Comparison of ENCODE assay signal across 11 cellular contexts in the genomic region with DNA sequence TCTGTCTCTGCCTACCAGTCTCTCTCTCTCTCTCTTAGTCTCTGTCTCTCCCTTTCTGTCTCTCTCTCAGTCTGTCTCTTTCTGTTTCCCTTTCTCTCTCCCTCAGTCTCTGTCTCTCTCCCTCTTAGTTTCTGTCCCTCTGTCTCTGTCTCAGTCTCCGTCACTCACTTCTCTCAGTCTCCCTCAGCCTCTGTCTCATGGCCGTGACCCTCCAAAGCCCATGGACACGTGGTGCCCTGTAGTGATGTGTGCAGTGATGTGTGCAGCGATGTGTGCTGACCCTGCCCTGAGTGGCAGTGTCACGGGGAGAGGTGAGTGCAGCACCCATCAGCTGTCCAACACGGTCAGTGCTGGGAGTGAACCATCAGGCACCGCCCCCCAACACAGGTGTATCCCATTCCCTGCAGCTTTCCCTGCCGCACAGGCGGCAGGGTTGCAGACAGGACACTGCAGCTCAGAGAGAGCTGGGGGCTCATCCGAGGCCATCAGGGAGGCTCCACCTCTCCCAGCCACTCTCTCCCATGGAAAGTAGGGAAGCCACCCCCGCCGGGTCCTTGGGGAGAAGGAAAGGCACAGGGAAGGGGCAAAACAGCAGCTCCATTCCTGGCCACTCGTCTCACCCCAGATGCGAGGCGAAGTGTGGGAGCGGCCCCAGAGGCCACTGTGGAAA. TPM values are rescaled to one million over a fixed set of nuclear protein-coding genes. Genes with fewer than 3 reads are reported as not detected.
DNase-seq lines count a peak whose midpoint lies in the region; ATAC-seq, FAIRE-seq and TF ChIP-seq lines count a peak whose summit lies in the region.
"Had no signal": no experiment of that assay in that cellular context is flagged by ENCODE, and none has a peak within 500 bp of the region (broad histone marks: within the 10 kb centered on the region; RNA-seq: fewer than 3 reads in every experiment).

No MANE protein-coding gene starts in this region.

- H3K79me2 ChIP-seq in HepG2 (ENCODE audit: insufficient read depth, low read length): no peaks in the 10 kb centered on the region

- H3K4me1 Mint-ChIP-seq in T-helper 2 cell treated with Interferon-gamma antibody and Interleukin-4, amounts not matched to agents 5 μg/mL and 100 μg/mL, for 36 hours (ENCODE audit: low read depth): peaks cover 8% of the 10 kb centered on the region
- peaks cover 15% of the 10 kb centered on the region for H3K4me1 Mint-ChIP-seq in activated CD8-positive, alpha-beta T cell treated with anti-CD3 and anti-CD28 coated beads for 36 hours (ENCODE audit: low read depth)

- no peak for TF ChIP-seq EP300 in HepG2 (IDR thresholded peaks at IDR 0.05; ENCODE audit: low read depth in 2 of 2, low read length in 2 of 2)
- no peak for TF ChIP-seq EP300 in HepG2 (CRISPR knock-in tag; IDR thresholded peaks at IDR 0.05; ENCODE audit: borderline replicate concordance)

- H4K20me1 ChIP-seq in HepG2 (ENCODE audit: insufficient read depth, low read length): no peaks in the 10 kb centered on the region

- no peak overlapping the region for H3K4me3 Mint-ChIP-seq in T-helper 2 cell treated with Interferon-gamma antibody and Interleukin-4, amounts not matched to agents 5 μg/mL and 100 μg/mL, for 36 hours
- no peak overlapping the region for H3K4me3 Mint-ChIP-seq in activated CD8-positive, alpha-beta T cell treated with anti-CD3 and anti-CD28 coated beads for 36 hours
- H3K4me3 Mint-ChIP-seq: stimulated activated naive CD8-positive, alpha-beta T cell treated with anti-CD3 and anti-CD28 coated beads, Interleukin-15, Interleukin-2, amounts not matched to agents 100 ng/mL and 50 ng/mL, for 24 hours had no signal

- no peak for TF ChIP-seq POLR2A in HepG2 (IDR thresholded peaks at IDR 0.05; ENCODE audit: insufficient read depth in 1 of 2, low read depth in 2 of 2, low read length in 2 of 2)

- no peak for TF ChIP-seq CTCF in C4-2B (conservative IDR thresholded peaks at IDR 0.05)
- no peak for TF ChIP-seq CTCF in HepG2 (CRISPR knock-in tag; IDR thresholded peaks at IDR 0.05)
- no peak for TF ChIP-seq CTCF in activated CD8-positive, alpha-beta T cell treated with anti-CD3 and anti-CD28 coated beads for 36 hours (IDR thresholded peaks at IDR 0.05)

- H3K27ac ChIP-seq in C4-2B: peak overlapping the region; percentile 62
- H3K27ac ChIP-seq in HepG2 (ENCODE audit: extremely low read length, insufficient read depth, low read length): no peak overlapping the region

- H3K4me3 ChIP-seq in HepG2 (replicated peaks in 1 of 3; ENCODE audit: insufficient read depth in 1 of 3, low read depth in 2 of 3, low read length in 3 of 3): no peak overlapping the region

- no peaks in the 10 kb centered on the region for H3K36me3 ChIP-seq in HepG2 (replicated peaks in 1 of 2; ENCODE audit: control insufficient read depth in 1 of 2, insufficient read depth in 2 of 2, low read length in 2 of 2)

- peaks cover 23% of the 10 kb centered on the region for H3K4me1 ChIP-seq in HepG2 (ENCODE audit: insufficient read depth, low read length)

- no peak overlapping the region for H2AFZ ChIP-seq in HepG2 (ENCODE audit: low read length)

- no peak for FAIRE-seq in HepG2 (lab: Jason Lieb, UNC)

- no peak overlapping the region for H3K4me2 ChIP-seq in HepG2 (ENCODE audit: low read depth, low read length)

- no peaks in the 10 kb centered on the region for H3K9me3 Mint-ChIP-seq in T-helper 2 cell treated with Interferon-gamma antibody and Interleukin-4, amounts not matched to agents 5 μg/mL and 100 μg/mL, for 36 hours
- no peaks in the 10 kb centered on the region for H3K9me3 Mint-ChIP-seq in activated CD8-positive, alpha-beta T cell treated with anti-CD3 and anti-CD28 coated beads for 36 hours
- H3K9me3 Mint-ChIP-seq: stimulated activated naive CD8-positive, alpha-beta T cell treated with anti-CD3 and anti-CD28 coated beads, Interleukin-15, Interleukin-2, amounts not matched to agents 100 ng/mL and 50 ng/mL, for 24 hours had no signal

- H3K36me3 Mint-ChIP-seq in T-helper 2 cell treated with Interferon-gamma antibody and Interleukin-4, amounts not matched to agents 5 μg/mL and 100 μg/mL, for 36 hours (ENCODE audit: low read depth): no peaks in the 10 kb centered on the region
- H3K36me3 Mint-ChIP-seq in activated CD8-positive, alpha-beta T cell treated with anti-CD3 and anti-CD28 coated beads for 36 hours (ENCODE audit: low read depth): no peaks in the 10 kb centered on the region

- peaks cover 0 to 15% of the 10 kb centered on the region in 2 experiments; a peak in 1 of 5 replicates for H3K27me3 ChIP-seq in HepG2 (ENCODE audit: control insufficient read depth in 1 of 2, insufficient read depth in 2 of 2, low read length in 2 of 2)

- intact Hi-C loops in HepG2 (cut with micrococcal nuclease; ENCODE audit: unreplicated experiment): no loop called here
- intact Hi-C loops in activated CD8-positive, alpha-beta T cell treated with anti-CD3 and anti-CD28 coated beads for 36 hours (cut with micrococcal nuclease): no loop called here

- TF ChIP-seq RAD21 in HepG2 (CRISPR knock-in tag; IDR thresholded peaks at IDR 0.05): no peak

- CTCF ChIA-PET in HepG2 (lab: Yijun Ruan, JAX; ENCODE audit: low intra/inter-chr PET ratio, low total read pairs): no interaction called here
- CTCF ChIA-PET in activated CD8-positive, alpha-beta T cell treated with anti-CD3 and anti-CD28 coated beads for 36 hours (lab: Charles Lee): interaction anchor here (0.9 to 5.4 kb wide), 3 partner anchors 12 to 126 kb away, joined by 3 to 21 read pairs (median 3); no protein-coding TSS in a partner anchor

- no peaks in the 10 kb centered on the region for H3K9me3 ChIP-seq in HepG2 (ENCODE audit: low read length)

- 36% methylated on average over 12 of the region's 16 CpGs for WGBS in HepG2 (ENCODE audit: low lambda C conversion rate)

- in situ Hi-C loops in HepG2 (cut with HindIII; ENCODE audit: extremely low pct_ligation_motif_present, low pct_unique_long_range_greater_than_20kb): no loop called here

- POLR2A ChIA-PET in HepG2 (lab: Yijun Ruan, JAX): no interaction called here
- POLR2A ChIA-PET in activated CD8-positive, alpha-beta T cell treated with anti-CD3 and anti-CD28 coated beads for 36 hours (lab: Charles Lee): no interaction called here

- H3K9ac ChIP-seq in HepG2 (ENCODE audit: insufficient read depth, low read depth, low read length): no peak overlapping the region

- ATAC-seq in GM21447 (IDR thresholded peaks at IDR 0.05; ENCODE audit: unreplicated experiment) (peak; percentile 54), HepG2 (no peak)
- ATAC-seq in activated CD8-positive, alpha-beta T cell treated with anti-CD3 and anti-CD28 coated beads for 36 hours: no peak

- DNase-seq in NCI-H526 treated with DMSO at 0.1 percent for 48 hours (lab: John Stamatoyannopoulos, UW) (peak; percentile 16), HepG2 (ENCODE audit: low spot score) (no peak), NCI-H2227 (lab: John Stamatoyannopoulos, UW; ENCODE audit: unreplicated experiment) (no peak)
- DNase-seq in T-helper 2 cell treated with Interferon-gamma antibody and Interleukin-4, amounts not matched to agents 5 μg/mL and 100 μg/mL, for 36 hours (ENCODE audit: low spot score): no peak
- DNase-seq in activated CD8-positive, alpha-beta T cell treated with anti-CD3 and anti-CD28 coated beads for 36 hours: no peak
- DNase-seq in stimulated activated CD4-positive, alpha-beta T cell treated with anti-CD3 and anti-CD28 coated beads, Interleukin-1b, Interleukin-23, amount 100 ng/mL, for 48 hours: no peak
- DNase-seq: NCI-H1436 treated with DMSO at 0.1 percent for 48 hours had no signal

- H3K27ac Mint-ChIP-seq in T-helper 2 cell treated with Interferon-gamma antibody and Interleukin-4, amounts not matched to agents 5 μg/mL and 100 μg/mL, for 36 hours: no peak overlapping the region
- H3K27ac Mint-ChIP-seq in activated CD8-positive, alpha-beta T cell treated with anti-CD3 and anti-CD28 coated beads for 36 hours: no peak overlapping the region
- H3K27ac Mint-ChIP-seq: stimulated activated naive CD8-positive, alpha-beta T cell treated with anti-CD3 and anti-CD28 coated beads, Interleukin-15, Interleukin-2, amounts not matched to agents 100 ng/mL and 50 ng/mL, for 24 hours had no signal

- no TSS peak for BruUV-seq in HepG2 (replicated peaks; lab: Mats Ljungman, UMichigan)

- H3K27me3 Mint-ChIP-seq in T-helper 2 cell treated with Interferon-gamma antibody and Interleukin-4, amounts not matched to agents 5 μg/mL and 100 μg/mL, for 36 hours (ENCODE audit: low read depth): peaks cover 5% of the 10 kb centered on the region
- H3K27me3 Mint-ChIP-seq in activated CD8-positive, alpha-beta T cell treated with anti-CD3 and anti-CD28 coated beads for 36 hours: no peaks in the 10 kb centered on the region

RNA-seq across cellular contexts. Expression of gene LRRC14B, which starts 0.8 kb away (rescaled TPM):
- total RNA-seq in HepG2 (2016; rRNA removed; fragmentation: Illumina TruSeq; extraction: Trizol): not detected in 2 replicates
- total RNA-seq in HepG2 (2016; cell fraction: cytosol; rRNA removed; fragmentation: Illumina TruSeq; extraction: Trizol; ENCODE audit: low read depth): not detected in 2 replicates
- not detected in 2 replicates for total RNA-seq in HepG2 (2016; cell fraction: insoluble cytoplasmic fraction; rRNA removed; fragmentation: Illumina TruSeq; extraction: Trizol)
- total RNA-seq in HepG2 (2016; cell fraction: membrane; rRNA removed; fragmentation: Illumina TruSeq; extraction: Trizol): not detected in 2 replicates
- total RNA-seq in HepG2 (2016; cell fraction: nucleus; rRNA removed; fragmentation: Illumina TruSeq; extraction: Trizol): not detected in 2 replicates
- polyA plus RNA-seq in HepG2 (2011; rRNA removed): not detected in 2 replicates
- polyA plus RNA-seq in HepG2 (2011; cell fraction: cytosol; rRNA removed): not detected in 2 replicates
- not detected in 2 replicates for polyA plus RNA-seq in HepG2 (2011; cell fraction: nucleus; rRNA removed)
- not detected in 2 replicates for polyA plus RNA-seq in HepG2 (2012)
- polyA plus RNA-seq in HepG2 (2016; cell fraction: cytosol; fragmentation: Illumina TruSeq; extraction: Trizol; ENCODE audit: low read depth): not detected in 2 replicates
- not detected in 2 replicates for polyA plus RNA-seq in HepG2 (2016; cell fraction: insoluble cytoplasmic fraction; fragmentation: Illumina TruSeq; extraction: Trizol; ENCODE audit: low read depth)
- not detected in 2 replicates for polyA plus RNA-seq in HepG2 (2016; cell fraction: membrane; fragmentation: Illumina TruSeq; extraction: Trizol; ENCODE audit: low read depth)
- polyA plus RNA-seq in HepG2 (2016; cell fraction: nucleus; fragmentation: Illumina TruSeq; extraction: Trizol; ENCODE audit: insufficient read depth, low read depth): not detected in 2 replicates
- 0.14 TPM in 1 of 2 replicates, not detected in the other for polyA minus RNA-seq in HepG2 (2011; rRNA and poly(A)+ RNA removed; ENCODE audit: low replicate concordance)
- not detected in 2 replicates for polyA minus RNA-seq in HepG2 (2011; cell fraction: cytosol; rRNA and poly(A)+ RNA removed)
- polyA minus RNA-seq in HepG2 (2011; cell fraction: nucleus; rRNA and poly(A)+ RNA removed): not detected in 2 replicates
- under 1 TPM in 1 of 2 experiments, not detected in 1; 0.16 TPM for total RNA-seq in activated CD8-positive, alpha-beta T cell treated with anti-CD3 and anti-CD28 coated beads for 36 hours
- total RNA-seq: mucosa of gallbladder had no signal

RNA-seq across cellular contexts. Expression of gene CCDC127, which starts 27.5 kb away (rescaled TPM):
- total RNA-seq in HepG2 (2016; rRNA removed; fragmentation: Illumina TruSeq; extraction: Trizol): 2.8 and 4.3 TPM in 2 replicates
- total RNA-seq in HepG2 (2016; cell fraction: cytosol; rRNA removed; fragmentation: Illumina TruSeq; extraction: Trizol; ENCODE audit: low read depth): 1.0 and 1.3 TPM in 2 replicates
- total RNA-seq in HepG2 (2016; cell fraction: insoluble cytoplasmic fraction; rRNA removed; fragmentation: Illumina TruSeq; extraction: Trizol): 2.2 and 4.2 TPM in 2 replicates
- 1.4 and 2.0 TPM in 2 replicates for total RNA-seq in HepG2 (2016; cell fraction: membrane; rRNA removed; fragmentation: Illumina TruSeq; extraction: Trizol)
- 3.4 and 4.3 TPM in 2 replicates for total RNA-seq in HepG2 (2016; cell fraction: nucleus; rRNA removed; fragmentation: Illumina TruSeq; extraction: Trizol)
- polyA plus RNA-seq in HepG2 (2011; rRNA removed): 2.9 and 3.7 TPM in 2 replicates
- 2.6 and 3.2 TPM in 2 replicates for polyA plus RNA-seq in HepG2 (2011; cell fraction: cytosol; rRNA removed)
- polyA plus RNA-seq in HepG2 (2011; cell fraction: nucleus; rRNA removed): 4.9 and 6.4 TPM in 2 replicates
- 5.0 and 5.2 TPM in 2 replicates for polyA plus RNA-seq in HepG2 (2012)
- polyA plus RNA-seq in HepG2 (2016; cell fraction: cytosol; fragmentation: Illumina TruSeq; extraction: Trizol; ENCODE audit: low read depth): 0.50 and 0.51 TPM in 2 replicates
- 1.8 and 2.3 TPM in 2 replicates for polyA plus RNA-seq in HepG2 (2016; cell fraction: insoluble cytoplasmic fraction; fragmentation: Illumina TruSeq; extraction: Trizol; ENCODE audit: low read depth)
- polyA plus RNA-seq in HepG2 (2016; cell fraction: membrane; fragmentation: Illumina TruSeq; extraction: Trizol; ENCODE audit: low read depth): 0.66 and 0.68 TPM in 2 replicates
- 8.7 and 9.9 TPM in 2 replicates for polyA plus RNA-seq in HepG2 (2016; cell fraction: nucleus; fragmentation: Illumina TruSeq; extraction: Trizol; ENCODE audit: insufficient read depth, low read depth)
- polyA minus RNA-seq in HepG2 (2011; rRNA and poly(A)+ RNA removed; ENCODE audit: low replicate concordance): 2.8 and 7.8 TPM in 2 replicates
- polyA minus RNA-seq in HepG2 (2011; cell fraction: cytosol; rRNA and poly(A)+ RNA removed): 2.0 TPM in 2 replicates
- polyA minus RNA-seq in HepG2 (2011; cell fraction: nucleus; rRNA and poly(A)+ RNA removed): 6.7 and 8.1 TPM in 2 replicates
- 1 to 10 TPM; 4.2 to 4.3 TPM for total RNA-seq in activated CD8-positive, alpha-beta T cell treated with anti-CD3 and anti-CD28 coated beads for 36 hours

RNA-seq across cellular contexts. Expression of gene SDHA, which starts 27.6 kb away (rescaled TPM):
- total RNA-seq in HepG2 (2016; rRNA removed; fragmentation: Illumina TruSeq; extraction: Trizol): 192 and 240 TPM in 2 replicates
- total RNA-seq in HepG2 (2016; cell fraction: cytosol; rRNA removed; fragmentation: Illumina TruSeq; extraction: Trizol; ENCODE audit: low read depth): 42.0 and 46.9 TPM in 2 replicates
- total RNA-seq in HepG2 (2016; cell fraction: insoluble cytoplasmic fraction; rRNA removed; fragmentation: Illumina TruSeq; extraction: Trizol): 168 and 247 TPM in 2 replicates
- 52.9 and 56.5 TPM in 2 replicates for total RNA-seq in HepG2 (2016; cell fraction: membrane; rRNA removed; fragmentation: Illumina TruSeq; extraction: Trizol)
- 141 and 179 TPM in 2 replicates for total RNA-seq in HepG2 (2016; cell fraction: nucleus; rRNA removed; fragmentation: Illumina TruSeq; extraction: Trizol)
- polyA plus RNA-seq in HepG2 (2011; rRNA removed): 156 and 185 TPM in 2 replicates
- 110 and 117 TPM in 2 replicates for polyA plus RNA-seq in HepG2 (2011; cell fraction: cytosol; rRNA removed)
- 108 and 110 TPM in 2 replicates for polyA plus RNA-seq in HepG2 (2011; cell fraction: nucleus; rRNA removed)
- polyA plus RNA-seq in HepG2 (2012): 146 and 185 TPM in 2 replicates
- polyA plus RNA-seq in HepG2 (2016; cell fraction: cytosol; fragmentation: Illumina TruSeq; extraction: Trizol; ENCODE audit: low read depth): 12.6 and 16.7 TPM in 2 replicates
- polyA plus RNA-seq in HepG2 (2016; cell fraction: insoluble cytoplasmic fraction; fragmentation: Illumina TruSeq; extraction: Trizol; ENCODE audit: low read depth): 131 and 149 TPM in 2 replicates
- polyA plus RNA-seq in HepG2 (2016; cell fraction: membrane; fragmentation: Illumina TruSeq; extraction: Trizol; ENCODE audit: low read depth): 23.0 and 24.9 TPM in 2 replicates
- 181 and 200 TPM in 2 replicates for polyA plus RNA-seq in HepG2 (2016; cell fraction: nucleus; fragmentation: Illumina TruSeq; extraction: Trizol; ENCODE audit: insufficient read depth, low read depth)
- 514 and 684 TPM in 2 replicates for polyA minus RNA-seq in HepG2 (2011; rRNA and poly(A)+ RNA removed; ENCODE audit: low replicate concordance)
- polyA minus RNA-seq in HepG2 (2011; cell fraction: cytosol; rRNA and poly(A)+ RNA removed): 123 and 151 TPM in 2 replicates
- 128 and 143 TPM in 2 replicates for polyA minus RNA-seq in HepG2 (2011; cell fraction: nucleus; rRNA and poly(A)+ RNA removed)
- total RNA-seq in activated CD8-positive, alpha-beta T cell treated with anti-CD3 and anti-CD28 coated beads for 36 hours: 100 to 1,000 TPM; 141 to 149 TPM
